22 cellular contexts compared by ENCODE assay signal in genomic region chr21:35764586-35764985, GRCh38.
DNase-seq lines count a peak whose midpoint lies in the region; ATAC-seq, FAIRE-seq and TF ChIP-seq lines count a peak whose summit lies in the region.
"Had no signal": no experiment of that assay in that cellular context is flagged by ENCODE, and none has a peak within 500 bp of the region (broad histone marks: within the 10 kb centered on the region; RNA-seq: fewer than 3 reads in every experiment).

No MANE protein-coding gene starts in this region.

- CTCF ChIA-PET in MCF 10A (lab: Yijun Ruan, JAX), result interaction anchor here (0.5 to 1.2 kb wide), 5 partner anchors 8 to 691 kb away, joined by 3 to 4 read pairs (median 3); partner anchors contain the start of gene CBR1

- POLR2A ChIA-PET in MCF 10A (lab: Yijun Ruan, JAX), result interaction anchor here (0.5 to 2.5 kb wide), 6 partner anchors 8 to 1067 kb away, joined by 3 to 6 read pairs (median 4); no protein-coding TSS in a partner anchor

- no peak for ATAC-seq in HG03432 (IDR thresholded peaks at IDR 0.05; ENCODE audit: unreplicated experiment)
- ATAC-seq: CD8-positive, alpha-beta T cell; HCT116; HepG2 had no signal

- no peaks in the 10 kb centered on the region for H3K27me3 ChIP-seq in breast epithelium
- no peaks in the 10 kb centered on the region for H3K27me3 ChIP-seq in bronchial epithelial cell (ENCODE audit: control insufficient read depth, insufficient read depth, low read length)
- H3K27me3 ChIP-seq in keratinocyte (ENCODE audit: control insufficient read depth, extremely low read depth, insufficient read depth, low read length), result no peaks in the 10 kb centered on the region
- H3K27me3 ChIP-seq: BLaER1 treated with 17β-estradiol and CSF1 and Interleukin-3, amounts not matched to agents 10 nM and 100 nM had no signal

- H3K4me3 Mint-ChIP-seq in MCF 10A (ENCODE audit: unreplicated experiment) (no peak overlapping the region), endothelial cell (ENCODE audit: unreplicated experiment) (no peak overlapping the region)
- H3K4me3 Mint-ChIP-seq: B cell; CD8-positive, alpha-beta T cell; HFFc6; IgD-negative memory B cell had no signal

- H3K79me2 ChIP-seq in keratinocyte (ENCODE audit: control insufficient read depth, insufficient read depth, low read length), result no peaks in the 10 kb centered on the region

- BruUV-seq in MCF 10A (replicated peaks; lab: Mats Ljungman, UMichigan), result no TSS peak

- H3K4me1 ChIP-seq in breast epithelium (no peaks in the 10 kb centered on the region), keratinocyte (ENCODE audit: control insufficient read depth, extremely low read depth, insufficient read depth, low read length) (no peaks in the 10 kb centered on the region)
- H3K4me1 ChIP-seq: BLaER1 treated with 17β-estradiol and CSF1 and Interleukin-3, amounts not matched to agents 10 nM and 100 nM; Caco-2 had no signal

- dilution Hi-C loops in keratinocyte (cut with MboI; ENCODE audit: extremely low pct_ligation_motif_present, low sequenced_read_pairs), result no loop called here

- H3K36me3 ChIP-seq in breast epithelium (no peaks in the 10 kb centered on the region), bronchial epithelial cell (ENCODE audit: control insufficient read depth, insufficient read depth, low read length) (no peaks in the 10 kb centered on the region), keratinocyte (ENCODE audit: control insufficient read depth in 2 of 2, extremely low read depth in 1 of 2, insufficient read depth in 2 of 2, low read length in 2 of 2) (no peaks in the 10 kb centered on the region)
- H3K36me3 ChIP-seq: BLaER1 treated with 17β-estradiol and CSF1 and Interleukin-3, amounts not matched to agents 10 nM and 100 nM had no signal

- H3K9me1 ChIP-seq in keratinocyte (ENCODE audit: control insufficient read depth, extremely low read depth, insufficient read depth, low read length), result no peaks in the 10 kb centered on the region

- DNase-seq in MCF 10A (ENCODE audit: unreplicated experiment) (peak; percentile 46), breast epithelium (ENCODE audit: low spot score in 2 of 2) (no peak), bronchial epithelial cell (ENCODE audit: low read depth) (peak; percentile 81), keratinocyte (ENCODE audit: low read depth, low spot score) (no peak), endothelial cell (ENCODE audit: low spot score) (no peak), COLO668 (lab: John Stamatoyannopoulos, UW; ENCODE audit: unreplicated experiment) (no peak)
- DNase-seq: 8988T; Caco-2; CD8-positive, alpha-beta T cell; GDM1; GOT3; H7; HFFc6 had no signal

- TF ChIP-seq CTCF in MCF 10A (IDR thresholded peaks at IDR 0.05; ENCODE audit: unreplicated experiment) (no peak), breast epithelium (IDR thresholded peaks at IDR 0.05) (no peak), bronchial epithelial cell (IDR thresholded peaks at IDR 0.05; ENCODE audit: insufficient read depth, low read length, severe bottlenecking) (no peak), keratinocyte (optimal IDR thresholded peaks at IDR 0.05 in 1 of 3, IDR thresholded peaks at IDR 0.05 in 1 of 3, conservative IDR thresholded peaks at IDR 0.05 in 1 of 3; ENCODE audit: extremely low read depth in 1 of 3, insufficient read depth in 2 of 3, low read length in 3 of 3) (no peak), endothelial cell (IDR thresholded peaks at IDR 0.05; ENCODE audit: unreplicated experiment) (no peak)

- no peak overlapping the region for H2AFZ ChIP-seq in keratinocyte (ENCODE audit: control insufficient read depth, low read length)

- H3K9me3 Mint-ChIP-seq in MCF 10A (ENCODE audit: unreplicated experiment), result no peaks in the 10 kb centered on the region
- H3K9me3 Mint-ChIP-seq in endothelial cell (ENCODE audit: unreplicated experiment), result no peaks in the 10 kb centered on the region
- H3K9me3 Mint-ChIP-seq: CD8-positive, alpha-beta T cell; HFFc6 had no signal

- TF ChIP-seq POLR2A in breast epithelium (IDR thresholded peaks at IDR 0.05), result no peak

- intact Hi-C loops in MCF 10A (cut with micrococcal nuclease), result no loop called here
- intact Hi-C loops in breast epithelium (cut with DNase I; ENCODE audit: low total_unique reads), result no loop called here

- no peak overlapping the region for H3K4me2 ChIP-seq in keratinocyte (ENCODE audit: control insufficient read depth, extremely low read depth, insufficient read depth, low read depth, low read length)
- H3K4me2 ChIP-seq: BLaER1 treated with 17β-estradiol and CSF1 and Interleukin-3, amounts not matched to agents 10 nM and 100 nM had no signal

- no peaks in the 10 kb centered on the region for H4K20me1 ChIP-seq in keratinocyte (ENCODE audit: control insufficient read depth, extremely low read depth, insufficient read depth, low read length)
- H4K20me1 ChIP-seq: BLaER1 treated with 17β-estradiol and CSF1 and Interleukin-3, amounts not matched to agents 10 nM and 100 nM had no signal

- H3K4me1 Mint-ChIP-seq in MCF 10A (ENCODE audit: insufficient read depth, unreplicated experiment), result no peaks in the 10 kb centered on the region
- no peaks in the 10 kb centered on the region for H3K4me1 Mint-ChIP-seq in endothelial cell (ENCODE audit: unreplicated experiment)
- H3K4me1 Mint-ChIP-seq: B cell had no signal

- H3K9me3 ChIP-seq in breast epithelium (no peaks in the 10 kb centered on the region), keratinocyte (ENCODE audit: control insufficient read depth, low read depth, low read length) (no peaks in the 10 kb centered on the region)
- H3K9me3 ChIP-seq: Caco-2 had no signal

- H3K4me3 ChIP-seq in breast epithelium, result no peak overlapping the region
- no peak overlapping the region for H3K4me3 ChIP-seq in bronchial epithelial cell (ENCODE audit: low read depth, low read length)
- no peak overlapping the region for H3K4me3 ChIP-seq in keratinocyte (ENCODE audit: control insufficient read depth in 2 of 3, extremely low read depth in 1 of 3, insufficient read depth in 2 of 3, low read depth in 1 of 3, low read length in 3 of 3)
- H3K4me3 ChIP-seq: BLaER1 treated with 17β-estradiol and CSF1 and Interleukin-3, amounts not matched to agents 10 nM and 100 nM had no signal

- no peak overlapping the region for H3K27ac ChIP-seq in breast epithelium
- no peak overlapping the region for H3K27ac ChIP-seq in keratinocyte (ENCODE audit: control insufficient read depth, insufficient read depth, low read length)
- H3K27ac ChIP-seq: BLaER1 treated with 17β-estradiol and CSF1 and Interleukin-3, amounts not matched to agents 10 nM and 100 nM had no signal

- H3K27ac Mint-ChIP-seq in MCF 10A (ENCODE audit: low read depth, unreplicated experiment) (no peak overlapping the region), endothelial cell (ENCODE audit: unreplicated experiment) (no peak overlapping the region)
- H3K27ac Mint-ChIP-seq: B cell; CD8-positive, alpha-beta T cell; HFFc6; IgD-negative memory B cell had no signal

- no peaks in the 10 kb centered on the region for H3K36me3 Mint-ChIP-seq in MCF 10A (ENCODE audit: insufficient read depth, unreplicated experiment)
- no peaks in the 10 kb centered on the region for H3K36me3 Mint-ChIP-seq in endothelial cell (ENCODE audit: low read depth, unreplicated experiment)
- H3K36me3 Mint-ChIP-seq: CD8-positive, alpha-beta T cell; IgD-negative memory B cell had no signal

- no peak overlapping the region for H3K9ac ChIP-seq in keratinocyte (ENCODE audit: control insufficient read depth, extremely low read depth, insufficient read depth, low read length)
- H3K9ac ChIP-seq: BLaER1 treated with 17β-estradiol and CSF1 and Interleukin-3, amounts not matched to agents 10 nM and 100 nM had no signal

- FAIRE-seq in bronchial epithelial cell (lab: Jason Lieb, UNC) (no peak), keratinocyte (lab: Jason Lieb, UNC) (peak; percentile 36)
- FAIRE-seq: D721Med, GM12892, GM18507, HepG2 had no signal

- H3K27me3 Mint-ChIP-seq in MCF 10A (ENCODE audit: insufficient read depth, unreplicated experiment) (peaks cover 35% of the 10 kb centered on the region), endothelial cell (ENCODE audit: unreplicated experiment) (no peaks in the 10 kb centered on the region)

Comparison
In these comparisons a context has a peak if more than half of its experiments do, and no peak if none do; other contexts are left out.
1. DNase-seq: peak in MCF 10A (single experiment) and bronchial epithelial cell (single experiment); none in breast epithelium (0 of 2), keratinocyte (single experiment), endothelial cell (single experiment) and COLO668 (single experiment).